Comparison of ENCODE assay signal across 8 cellular contexts in genomic region chr10:124640538-124641231, GRCh38.
DNase-seq lines count a peak whose midpoint lies in the region; ATAC-seq, FAIRE-seq and TF ChIP-seq lines count a peak whose summit lies in the region.

No MANE protein-coding gene starts in this region.

- H3K36me3 Mint-ChIP-seq in T-helper 17 cell (ENCODE audit: low read depth) (no peaks in the 10 kb centered on the region), immature natural killer cell (peaks cover 3 to 10% (median 4%) of the 10 kb centered on the region in 3 donors), type B pancreatic cell (peaks cover 5% of the 10 kb centered on the region)

- H3K27me3 Mint-ChIP-seq in T-helper 17 cell (no peaks in the 10 kb centered on the region), immature natural killer cell (ENCODE audit: low read depth in 3 of 3) (peaks cover 42 to 52% (median 45%) of the 10 kb centered on the region in 3 donors), type B pancreatic cell (no peaks in the 10 kb centered on the region)

- peaks cover 0 to 2% (median 0%) of the 10 kb centered on the region in 6 donors for H3K9me3 Mint-ChIP-seq in immature natural killer cell
- no peaks in the 10 kb centered on the region for H3K9me3 Mint-ChIP-seq in type B pancreatic cell

- ATAC-seq in HG02623 (IDR thresholded peaks at IDR 0.05; ENCODE audit: unreplicated experiment) (peak; percentile 44), T-helper 17 cell (peak; percentile 43)

- FAIRE-seq in GM12892 (lab: Jason Lieb, UNC), result no peak

- no peaks in the 10 kb centered on the region for H3K9me3 ChIP-seq in T-helper 17 cell (ENCODE audit: control insufficient read depth, low read length, poor library complexity, severe bottlenecking)

- TF ChIP-seq CTCF in type B pancreatic cell (conservative IDR thresholded peaks at IDR 0.05), result no peak

- peak; percentile 54 for DNase-seq in GM12892 (ENCODE audit: insufficient read length)
- no peak for DNase-seq in T-helper 17 cell
- DNase-seq in immature natural killer cell, result peak; percentile 53 to 60 (median 54)
- no peak for DNase-seq in type B pancreatic cell (ENCODE audit: extremely low spot score, unreplicated experiment)
- no peak for DNase-seq in amygdala (lab: John Stamatoyannopoulos, UW)
- DNase-seq in cerebellar cortex (ENCODE audit: low spot score), result no peak
- no peak for DNase-seq in iPS-NIHi7 (ENCODE audit: extremely low spot score)

- H3K27ac Mint-ChIP-seq in T-helper 17 cell (peak overlapping the region; percentile 97), immature natural killer cell (peak overlapping the region; percentile 95 to 100 (median 100)), type B pancreatic cell (peak overlapping the region; percentile 65)

- peak overlapping the region; percentile 83 for H3K4me3 Mint-ChIP-seq in T-helper 17 cell
- peak overlapping the region; percentile 76 to 90 (median 79) for H3K4me3 Mint-ChIP-seq in immature natural killer cell
- H3K4me3 Mint-ChIP-seq in type B pancreatic cell, result no peak overlapping the region

- TF ChIP-seq POLR2A in GM12892 (IDR thresholded peaks at IDR 0.05; ENCODE audit: low read depth, low read length), result no peak

- H3K4me1 Mint-ChIP-seq in T-helper 17 cell (peaks cover 58% of the 10 kb centered on the region), immature natural killer cell (peaks cover 96 to 99% of the 10 kb centered on the region in 2 donors), type B pancreatic cell (ENCODE audit: unreplicated experiment) (peaks cover 20% of the 10 kb centered on the region)

Comparison
In these comparisons a context has a peak if more than half of its experiments do, and no peak if none do; other contexts are left out.
1. DNase-seq: peak in GM12892 (single experiment) and immature natural killer cell (3 of 3); none in T-helper 17 cell (0 of 3), type B pancreatic cell (single experiment), amygdala (0 of 56), cerebellar cortex (single experiment) and iPS-NIHi7 (single experiment).
2. Peak in every context shown above with its lines, with median percentiles within 50 percentile points of each other: H3K27ac Mint-ChIP-seq.